ENCODE assay signal across 21 cellular contexts in the genomic region with DNA sequence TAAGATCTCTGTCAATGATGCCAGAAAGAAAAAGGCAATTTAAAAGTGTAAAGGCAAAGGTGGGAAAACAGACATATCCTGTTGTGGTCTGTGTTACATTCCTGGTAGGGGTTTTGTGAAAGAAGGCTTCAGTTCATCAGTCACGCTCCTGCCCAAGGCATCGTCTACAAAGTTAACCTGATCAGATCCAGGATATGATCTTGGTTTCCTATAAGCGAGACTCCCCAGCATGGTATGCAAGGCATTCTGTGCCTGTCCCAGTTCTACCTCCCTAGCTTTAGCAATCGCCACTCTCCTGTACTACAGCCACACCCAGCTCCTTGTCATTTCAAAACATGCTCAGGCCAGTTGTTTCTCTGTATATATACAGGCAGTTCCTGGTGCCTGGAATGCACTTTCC. TPM values are rescaled to one million over a fixed set of nuclear protein-coding genes. Genes with fewer than 3 reads are reported as not detected.
DNase-seq lines count a peak whose midpoint lies in the region; ATAC-seq and TF ChIP-seq lines count a peak whose summit lies in the region.
"Had no signal": no experiment of that assay in that cellular context is flagged by ENCODE, and none has a peak within 500 bp of the region (broad histone marks: within the 10 kb centered on the region; RNA-seq: fewer than 3 reads in every experiment).

No MANE protein-coding gene starts in this region.

- H3K27me3 Mint-ChIP-seq in GM23338 (ENCODE audit: insufficient read depth, low read depth, poor library complexity): peaks cover 4% of the 10 kb centered on the region
- H3K27me3 Mint-ChIP-seq in nephron progenitor cell (ENCODE audit: low read depth, poor library complexity): peaks cover 11% of the 10 kb centered on the region
- H3K27me3 Mint-ChIP-seq: activated naive CD8-positive, alpha-beta T cell treated with anti-CD3 and anti-CD28 coated beads for 36 hours; central memory CD8-positive, alpha-beta T cell had no signal

- H3K36me3 Mint-ChIP-seq in GM23338 (ENCODE audit: low read depth): no peaks in the 10 kb centered on the region
- H3K36me3 Mint-ChIP-seq in nephron progenitor cell (ENCODE audit: low read depth): no peaks in the 10 kb centered on the region
- H3K36me3 Mint-ChIP-seq: activated naive CD8-positive, alpha-beta T cell treated with anti-CD3 and anti-CD28 coated beads for 36 hours; neural progenitor cell; stimulated activated effector memory CD8-positive, alpha-beta T cell treated with anti-CD3 and anti-CD28 coated beads, Interleukin-12 subunit alpha, Interleukin-12 subunit beta, amount 100 ng/mL, for 72 hours had no signal

- no peaks in the 10 kb centered on the region for H3K27me3 ChIP-seq in GM23338 (ENCODE audit: insufficient read depth)
- H3K27me3 ChIP-seq in SJCRH30: no peaks in the 10 kb centered on the region
- no peaks in the 10 kb centered on the region for H3K27me3 ChIP-seq in testis
- H3K27me3 ChIP-seq: heart left ventricle, neural progenitor cell, right lobe of liver had no signal

- peaks cover 33% of the 10 kb centered on the region for H3K4me1 Mint-ChIP-seq in GM23338
- peaks cover 45% of the 10 kb centered on the region for H3K4me1 Mint-ChIP-seq in nephron progenitor cell
- H3K4me1 Mint-ChIP-seq: activated naive CD8-positive, alpha-beta T cell treated with anti-CD3 and anti-CD28 coated beads for 36 hours; central memory CD8-positive, alpha-beta T cell; stimulated activated effector memory CD8-positive, alpha-beta T cell treated with anti-CD3 and anti-CD28 coated beads, Interleukin-12 subunit alpha, Interleukin-12 subunit beta, amount 100 ng/mL, for 72 hours had no signal

- H3K4me3 Mint-ChIP-seq in GM23338 (no peak overlapping the region), nephron progenitor cell (no peak overlapping the region)
- H3K4me3 Mint-ChIP-seq: activated naive CD8-positive, alpha-beta T cell treated with anti-CD3 and anti-CD28 coated beads for 36 hours; central memory CD8-positive, alpha-beta T cell; neural progenitor cell; stimulated activated effector memory CD8-positive, alpha-beta T cell treated with anti-CD3 and anti-CD28 coated beads, Interleukin-12 subunit alpha, Interleukin-12 subunit beta, amount 100 ng/mL, for 72 hours had no signal

- H3K27ac ChIP-seq in GM23338 (ENCODE audit: low read depth) (peak overlapping the region; percentile 47), SJCRH30 (peak overlapping the region; percentile 73), testis (no peak overlapping the region)
- H3K27ac ChIP-seq: heart left ventricle, neural progenitor cell, right lobe of liver, WERI-Rb-1 had no signal

- H3K4me3 ChIP-seq in GM23338 (no peak overlapping the region), SJCRH30 (no peak overlapping the region; the same call in 1 of the 2 replicates), testis (no peak overlapping the region)
- H3K4me3 ChIP-seq: heart left ventricle, neural progenitor cell, right lobe of liver had no signal

- WGBS in testis, 2 donors: 78 to 79% methylated on average over 4 of the region's 4 CpGs

- intact Hi-C loops in left ventricle myocardium superior (cut with micrococcal nuclease) (no loop called here), testis (cut with DNase I; ENCODE audit: low total_unique reads) (no loop called here), posterior cingulate gyrus (cut with DNase I) (no loop called here)

- H3F3A ChIP-seq in GM23338 (replicated peaks; ENCODE audit: low read depth): no peaks in the 10 kb centered on the region; the same call in 1 of the 2 replicates

- peaks cover 29% of the 10 kb centered on the region for H3K4me1 ChIP-seq in GM23338 (ENCODE audit: insufficient read depth)
- peaks cover 30% of the 10 kb centered on the region for H3K4me1 ChIP-seq in SJCRH30
- no peaks in the 10 kb centered on the region for H3K4me1 ChIP-seq in testis

- peak; percentile 38 for ATAC-seq in GM23338
- no peak for ATAC-seq in left ventricle myocardium superior
- ATAC-seq: heart left ventricle; right lobe of liver; stimulated activated effector memory CD8-positive, alpha-beta T cell treated with anti-CD3 and anti-CD28 coated beads, Interleukin-12 subunit alpha, Interleukin-12 subunit beta, amount 100 ng/mL, for 72 hours had no signal

- no peak for TF ChIP-seq CTCF in GM23338 (conservative IDR thresholded peaks at IDR 0.05; ENCODE audit: low read depth in 2 of 2)
- TF ChIP-seq CTCF in nephron progenitor cell (IDR thresholded peaks at IDR 0.05): no peak
- TF ChIP-seq CTCF in testis (IDR thresholded peaks at IDR 0.05): no peak

- peak overlapping the region; percentile 2 for H3K4me2 ChIP-seq in GM23338
- H3K4me2 ChIP-seq: neural progenitor cell had no signal

- TF ChIP-seq POLR2A in testis (IDR thresholded peaks at IDR 0.05): no peak

- H3K36me3 ChIP-seq in GM23338 (ENCODE audit: insufficient read depth): no peaks in the 10 kb centered on the region
- H3K36me3 ChIP-seq in SJCRH30: no peaks in the 10 kb centered on the region
- H3K36me3 ChIP-seq in testis (ENCODE audit: low read depth, missing control alignments): no peaks in the 10 kb centered on the region
- H3K36me3 ChIP-seq: heart left ventricle, neural progenitor cell, right lobe of liver, WERI-Rb-1 had no signal

- H3K9me3 Mint-ChIP-seq in GM23338 (no peaks in the 10 kb centered on the region), nephron progenitor cell (no peaks in the 10 kb centered on the region)
- H3K9me3 Mint-ChIP-seq: activated naive CD8-positive, alpha-beta T cell treated with anti-CD3 and anti-CD28 coated beads for 36 hours; neural progenitor cell had no signal

- H3K27ac Mint-ChIP-seq in GM23338 (peak overlapping the region; percentile 70), nephron progenitor cell (peak overlapping the region; percentile 28)
- H3K27ac Mint-ChIP-seq: activated naive CD8-positive, alpha-beta T cell treated with anti-CD3 and anti-CD28 coated beads for 36 hours; neural progenitor cell; stimulated activated effector memory CD8-positive, alpha-beta T cell treated with anti-CD3 and anti-CD28 coated beads, Interleukin-12 subunit alpha, Interleukin-12 subunit beta, amount 100 ng/mL, for 72 hours had no signal

- no peaks in the 10 kb centered on the region for H3K79me2 ChIP-seq in GM23338 (replicated peaks; ENCODE audit: insufficient read depth)

- H2AFZ ChIP-seq in GM23338: no peak overlapping the region; the same call in 1 of the 2 replicates
- H2AFZ ChIP-seq: neural progenitor cell had no signal

- no peaks in the 10 kb centered on the region for H4K20me1 ChIP-seq in GM23338 (replicated peaks; ENCODE audit: insufficient read depth)

- H3K9me3 ChIP-seq in SJCRH30 (replicated peaks): no peaks in the 10 kb centered on the region
- no peaks in the 10 kb centered on the region for H3K9me3 ChIP-seq in testis
- H3K9me3 ChIP-seq: heart left ventricle, right lobe of liver had no signal

- DNase-seq in GM23338 (ENCODE audit: low spot score) (peak; percentile 38), SJCRH30 (peak; percentile 78 to 83), glomerular visceral epithelial cell (ENCODE audit: extremely low spot score) (peak; percentile 56), nephron progenitor cell (no peak), left ventricle myocardium superior (no peak), NCI-H446 treated with DMSO at 0.1 percent for 48 hours (lab: John Stamatoyannopoulos, UW) (no peak), testis (no peak), posterior cingulate gyrus (no peak)
- DNase-seq: activated CD8-positive, alpha-beta memory T cell treated with anti-CD3 and anti-CD28 coated beads, Interleukin-2, amount 50 U/mL, for 4 hours; activated naive CD8-positive, alpha-beta T cell treated with anti-CD3 and anti-CD28 coated beads for 36 hours; COR-L47; GF-D8; heart left ventricle; NCI-H1105; right lobe of liver; WERI-Rb-1 had no signal

- peaks cover 17% of the 10 kb centered on the region; the same call in 1 of the 2 replicates for H3K9me2 ChIP-seq in GM23338 (ENCODE audit: insufficient read depth)

TF ChIP-seq in GM23338, 12 proteins besides CTCF, POLR2A, EP300 and RAD21 (continues in another document):
- TF ChIP-seq STAT1 (IDR thresholded peaks at IDR 0.05; ENCODE audit: unreplicated experiment) (no peak), EZH2phosphoT487 (IDR thresholded peaks at IDR 0.05; ENCODE audit: unreplicated experiment) (no peak)
- TF ChIP-seq, protein P1, sequence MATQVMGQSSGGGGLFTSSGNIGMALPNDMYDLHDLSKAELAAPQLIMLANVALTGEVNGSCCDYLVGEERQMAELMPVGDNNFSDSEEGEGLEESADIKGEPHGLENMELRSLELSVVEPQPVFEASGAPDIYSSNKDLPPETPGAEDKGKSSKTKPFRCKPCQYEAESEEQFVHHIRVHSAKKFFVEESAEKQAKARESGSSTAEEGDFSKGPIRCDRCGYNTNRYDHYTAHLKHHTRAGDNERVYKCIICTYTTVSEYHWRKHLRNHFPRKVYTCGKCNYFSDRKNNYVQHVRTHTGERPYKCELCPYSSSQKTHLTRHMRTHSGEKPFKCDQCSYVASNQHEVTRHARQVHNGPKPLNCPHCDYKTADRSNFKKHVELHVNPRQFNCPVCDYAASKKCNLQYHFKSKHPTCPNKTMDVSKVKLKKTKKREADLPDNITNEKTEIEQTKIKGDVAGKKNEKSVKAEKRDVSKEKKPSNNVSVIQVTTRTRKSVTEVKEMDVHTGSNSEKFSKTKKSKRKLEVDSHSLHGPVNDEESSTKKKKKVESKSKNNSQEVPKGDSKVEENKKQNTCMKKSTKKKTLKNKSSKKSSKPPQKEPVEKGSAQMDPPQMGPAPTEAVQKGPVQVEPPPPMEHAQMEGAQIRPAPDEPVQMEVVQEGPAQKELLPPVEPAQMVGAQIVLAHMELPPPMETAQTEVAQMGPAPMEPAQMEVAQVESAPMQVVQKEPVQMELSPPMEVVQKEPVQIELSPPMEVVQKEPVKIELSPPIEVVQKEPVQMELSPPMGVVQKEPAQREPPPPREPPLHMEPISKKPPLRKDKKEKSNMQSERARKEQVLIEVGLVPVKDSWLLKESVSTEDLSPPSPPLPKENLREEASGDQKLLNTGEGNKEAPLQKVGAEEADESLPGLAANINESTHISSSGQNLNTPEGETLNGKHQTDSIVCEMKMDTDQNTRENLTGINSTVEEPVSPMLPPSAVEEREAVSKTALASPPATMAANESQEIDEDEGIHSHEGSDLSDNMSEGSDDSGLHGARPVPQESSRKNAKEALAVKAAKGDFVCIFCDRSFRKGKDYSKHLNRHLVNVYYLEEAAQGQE (IDR thresholded peaks at IDR 0.05; ENCODE audit: unreplicated experiment): no peak

RNA-seq across cellular contexts. Expression of a gene that starts 58.0 kb away (rescaled TPM):
- total RNA-seq in GM23338 (2014; rRNA removed; shearing (Covaris generic)): 2.6 and 2.8 TPM in 2 replicates
- polyA plus RNA-seq in GM23338 (2016; fragmentation: Nextera tagmentation; extraction: Ambion mirVana): 1.0 and 1.4 TPM in 2 replicates
- 6.3 and 8.1 TPM in 2 replicates for total RNA-seq in SJCRH30 (2014; rRNA removed; shearing (Covaris generic))
- total RNA-seq in left ventricle myocardium superior: 48.5 TPM
- total RNA-seq in testis: 1 to 10 TPM; 7.0 to 8.1 TPM
- polyA plus RNA-seq in testis (ENCODE audit: insufficient read depth, low read depth, low replicate concordance): 6.6 TPM
- total RNA-seq: endothelial cell of umbilical vein, OCI-LY7 had no signal

Comparison
In these comparisons a context has a peak if more than half of its experiments do, and no peak if none do; other contexts are left out.
1. DNase-seq: peak in GM23338 (single experiment), SJCRH30 (2 of 2) and glomerular visceral epithelial cell (single experiment); none in nephron progenitor cell (single experiment), left ventricle myocardium superior (single experiment), NCI-H446 treated with DMSO at 0.1 percent for 48 hours (single experiment), testis (single experiment) and posterior cingulate gyrus (0 of 10).
2. H3K27ac ChIP-seq: peak in GM23338 (single experiment) and SJCRH30 (single experiment); none in testis (0 of 2).